Comparison of ENCODE assay signal across 18 cellular contexts in genomic region chr11:96109265-96110030, GRCh38.
"Had no signal": no experiment of that assay in that cellular context is flagged by ENCODE, and none has a peak within 500 bp of the region (broad histone marks: within the 10 kb centered on the region; RNA-seq: fewer than 3 reads in every experiment).

No MANE protein-coding gene starts in this region.

- H3K27me3 ChIP-seq: body of pancreas, colonic mucosa, sigmoid colon, spleen, testis, upper lobe of left lung had no signal

- H3K27ac Mint-ChIP-seq: activated B cell treated with CpG ODN at 0.5 μM for 24 hours; activated CD4-positive, alpha-beta memory T cell treated with anti-CD3 and anti-CD28 coated beads, Interleukin-2, amount 10 ng/mL, durations not matched to agents 7 days and 5 days; activated CD8-positive, alpha-beta memory T cell treated with anti-CD3 and anti-CD28 coated beads, Interleukin-2, amount 10 ng/mL, durations not matched to agents 7 days and 5 days; activated naive CD8-positive, alpha-beta T cell; natural killer cell; stimulated activated memory B cell treated with anti-CD40 and anti-IgM and Interleukin-4, amounts not matched to agents 10 μg/mL and 1 μg/mL and 100 μg/mL, for 72 hours had no signal

- H3K9me3 Mint-ChIP-seq: activated B cell treated with CpG ODN at 0.5 μM for 24 hours; activated CD4-positive, alpha-beta memory T cell treated with anti-CD3 and anti-CD28 coated beads, Interleukin-2, amount 10 ng/mL, durations not matched to agents 7 days and 5 days; central memory CD8-positive, alpha-beta T cell; natural killer cell; stimulated activated memory B cell treated with anti-CD40 and anti-IgM and Interleukin-4, amounts not matched to agents 10 μg/mL and 1 μg/mL and 100 μg/mL, for 72 hours; T-cell had no signal

- H3K4me1 ChIP-seq: body of pancreas, colonic mucosa, parathyroid adenoma, testis had no signal

- H2AFZ ChIP-seq: parathyroid adenoma had no signal

- H3K4me3 Mint-ChIP-seq: activated B cell treated with CpG ODN at 0.5 μM for 24 hours; activated CD4-positive, alpha-beta memory T cell treated with anti-CD3 and anti-CD28 coated beads, Interleukin-2, amount 10 ng/mL, durations not matched to agents 7 days and 5 days; activated CD8-positive, alpha-beta memory T cell treated with anti-CD3 and anti-CD28 coated beads, Interleukin-2, amount 10 ng/mL, durations not matched to agents 7 days and 5 days; activated naive CD8-positive, alpha-beta T cell; central memory CD8-positive, alpha-beta T cell; natural killer cell; stimulated activated memory B cell treated with anti-CD40 and anti-IgM and Interleukin-4, amounts not matched to agents 10 μg/mL and 1 μg/mL and 100 μg/mL, for 72 hours; T-cell had no signal

- H3K27me3 Mint-ChIP-seq: activated B cell treated with CpG ODN at 0.5 μM for 24 hours; activated CD4-positive, alpha-beta memory T cell treated with anti-CD3 and anti-CD28 coated beads, Interleukin-2, amount 10 ng/mL, durations not matched to agents 7 days and 5 days; activated CD8-positive, alpha-beta memory T cell treated with anti-CD3 and anti-CD28 coated beads, Interleukin-2, amount 10 ng/mL, durations not matched to agents 7 days and 5 days; activated naive CD8-positive, alpha-beta T cell; central memory CD8-positive, alpha-beta T cell; stimulated activated memory B cell treated with anti-CD40 and anti-IgM and Interleukin-4, amounts not matched to agents 10 μg/mL and 1 μg/mL and 100 μg/mL, for 72 hours; T-cell had no signal

- H3K9me3 ChIP-seq: body of pancreas, colonic mucosa, sigmoid colon, spleen, testis, upper lobe of left lung had no signal

- H3K4me3 ChIP-seq: body of pancreas, colonic mucosa, sigmoid colon, spleen, testis, upper lobe of left lung had no signal

- H3K9ac ChIP-seq: parathyroid adenoma had no signal

- H3K27ac ChIP-seq: body of pancreas, colonic mucosa, parathyroid adenoma, sigmoid colon, spleen, testis, upper lobe of left lung had no signal

- H3K36me3 Mint-ChIP-seq: natural killer cell had no signal

- H3K36me3 ChIP-seq: colonic mucosa, sigmoid colon, spleen, upper lobe of left lung had no signal

- ATAC-seq: activated CD8-positive, alpha-beta memory T cell treated with anti-CD3 and anti-CD28 coated beads, Interleukin-2, amount 10 ng/mL, durations not matched to agents 7 days and 5 days; body of pancreas; natural killer cell; stimulated activated memory B cell treated with anti-CD40 and anti-IgM and Interleukin-4, amounts not matched to agents 10 μg/mL and 1 μg/mL and 100 μg/mL, for 72 hours; T-cell had no signal

- DNase-seq: activated B cell treated with CpG ODN at 0.5 μM for 24 hours; activated CD4-positive, alpha-beta memory T cell treated with anti-CD3 and anti-CD28 coated beads, Interleukin-2, amount 10 ng/mL, durations not matched to agents 7 days and 5 days; activated CD4-positive, alpha-beta T cell treated with anti-CD3 and anti-CD28 coated beads for 4 hours; activated CD8-positive, alpha-beta memory T cell treated with anti-CD3 and anti-CD28 coated beads, Interleukin-2, amount 10 ng/mL, durations not matched to agents 7 days and 5 days; amniotic stem cell; body of pancreas; colonic mucosa; natural killer cell; sigmoid colon; spleen; stimulated activated CD4-positive, alpha-beta T cell treated with anti-CD3 and anti-CD28 coated beads, Interleukin-4, amount 100 ng/mL, for 4 hours; T-cell; testis; upper lobe of left lung had no signal
